Comparison of ENCODE assay signal across 13 cellular contexts in genomic region chr2:36404754-36405153, GRCh38.
DNase-seq lines count a peak whose midpoint lies in the region; ATAC-seq, FAIRE-seq and TF ChIP-seq lines count a peak whose summit lies in the region.
"Had no signal": no experiment of that assay in that cellular context is flagged by ENCODE, and none has a peak within 500 bp of the region (broad histone marks: within the 10 kb centered on the region; RNA-seq: fewer than 3 reads in every experiment).

No MANE protein-coding gene starts in this region.

- ATAC-seq in GM18511 (IDR thresholded peaks at IDR 0.05; ENCODE audit: unreplicated experiment) (peak; percentile 70), GM21515 (IDR thresholded peaks at IDR 0.05; ENCODE audit: unreplicated experiment) (peak; percentile 73), HG03159 (IDR thresholded peaks at IDR 0.05; ENCODE audit: unreplicated experiment) (peak; percentile 56), HG03342 (IDR thresholded peaks at IDR 0.05; ENCODE audit: unreplicated experiment) (no peak)
- ATAC-seq in activated CD4-positive, CD25-positive, alpha-beta regulatory T cell treated with anti-CD3 and anti-CD28 coated beads, Interleukin-2, amount 50 U/mL, for 24 hours = no peak
- ATAC-seq: activated naive CD4-positive, alpha-beta T cell treated with anti-CD3 and anti-CD28 coated beads, Interleukin-2, amount 50 U/mL, for 72 hours; heart right ventricle had no signal

- no peak for TF ChIP-seq POLR2A in H54 (IDR thresholded peaks at IDR 0.05; ENCODE audit: low read depth, low read length)

- DNase-seq in H54 (ENCODE audit: insufficient read length, low spot score) (no peak), DMS153 treated with DMSO at 0.1 percent for 48 hours (lab: John Stamatoyannopoulos, UW; ENCODE audit: unreplicated experiment) (no peak)
- DNase-seq: activated CD4-positive, alpha-beta T cell treated with anti-CD3 and anti-CD28 coated beads, Interleukin-2, amount 50 U/mL, for 4 hours; CD4-positive, alpha-beta memory T cell; heart right ventricle; NCI-H510A had no signal

- FAIRE-seq in endometrium (lab: Jason Lieb, UNC) (peak; percentile 57), H54 (lab: Jason Lieb, UNC) (no peak)

Comparison
In these comparisons a context has a peak if more than half of its experiments do, and no peak if none do; other contexts are left out.
1. ATAC-seq: peak in GM18511 (single experiment), GM21515 (single experiment) and HG03159 (single experiment); none in HG03342 (single experiment) and activated CD4-positive, CD25-positive, alpha-beta regulatory T cell treated with anti-CD3 and anti-CD28 coated beads, Interleukin-2, amount 50 U/mL, for 24 hours (0 of 2).